In the genomic region with DNA sequence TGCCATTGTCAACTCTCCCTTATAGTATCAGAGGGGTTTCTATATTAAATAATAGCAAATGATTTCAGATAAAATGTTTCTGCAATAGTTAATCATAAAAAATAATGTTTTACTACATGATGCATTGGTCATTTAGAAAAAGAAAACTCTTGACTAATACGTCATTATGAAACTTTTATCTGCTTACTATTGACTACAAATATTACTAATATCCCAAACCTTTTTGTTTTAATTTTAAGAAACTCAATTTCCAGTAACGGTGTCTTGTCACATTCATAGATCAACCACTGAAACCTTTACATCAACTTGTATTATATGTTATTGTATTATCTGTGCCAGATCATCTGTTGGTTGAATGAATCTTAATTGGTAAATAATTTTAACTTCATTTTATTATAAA, we compare ENCODE assay signal across 10 cellular contexts.
"Had no signal": no experiment of that assay in that cellular context is flagged by ENCODE, and none has a peak within 500 bp of the region (broad histone marks: within the 10 kb centered on the region; RNA-seq: fewer than 3 reads in every experiment).

No MANE protein-coding gene starts in this region.

- H3K4me3 ChIP-seq: GM23248, HAP-1, K562 had no signal

- H2AFZ ChIP-seq: GM23248 had no signal

- DNase-seq: GM23248, GOT3, H7, HFFc6, IMR-90, KG1 had no signal

- H3K27ac ChIP-seq: GM23248, HL-60 had no signal

- FAIRE-seq: K562 had no signal

- H3K36me3 ChIP-seq: HAP-1 had no signal

- H3K9ac ChIP-seq: GM23248 had no signal

- H3K9me3 ChIP-seq: HAP-1 had no signal

- ATAC-seq: HCT116, K562 had no signal

- H3K4me1 ChIP-seq: HAP-1 had no signal
